In genomic region chr12:12747281-12747680, GRCh38 we compare ENCODE assay signal across 21 cellular contexts. TPM values are rescaled to one million over a fixed set of nuclear protein-coding genes. Genes with fewer than 3 reads are reported as not detected.
DNase-seq lines count a peak whose midpoint lies in the region; ATAC-seq and TF ChIP-seq lines count a peak whose summit lies in the region.
"Had no signal": no experiment of that assay in that cellular context is flagged by ENCODE, and none has a peak within 500 bp of the region (broad histone marks: within the 10 kb centered on the region; RNA-seq: fewer than 3 reads in every experiment).

No MANE protein-coding gene starts in this region.

- H3K36me3 ChIP-seq in cardiac muscle cell (no peaks in the 10 kb centered on the region), Panc1 (ENCODE audit: control insufficient read depth, insufficient read depth, low read length) (no peaks in the 10 kb centered on the region)

- TF ChIP-seq CTCF in cardiac muscle cell (IDR thresholded peaks at IDR 0.05; ENCODE audit: low read depth, low read length) = no peak
- TF ChIP-seq CTCF in Panc1 (IDR thresholded peaks at IDR 0.05) = no peak
- TF ChIP-seq CTCF in mesothelial cell of epicardium (IDR thresholded peaks at IDR 0.05; ENCODE audit: unreplicated experiment) = no peak

- intact Hi-C loops in Right ventricle myocardium superior (cut with DNase I) = no loop called here
- intact Hi-C loops in Panc1 (cut with micrococcal nuclease; ENCODE audit: unreplicated experiment) = no loop called here

- H3K36me3 Mint-ChIP-seq in mesothelial cell of epicardium = no peaks in the 10 kb centered on the region

- H3K27ac ChIP-seq in cardiac muscle cell (peak overlapping the region; percentile 25), Panc1 (ENCODE audit: low read length) (peak overlapping the region; percentile 48; the same call in 1 of the 2 replicates)
- H3K27ac ChIP-seq: A549, C4-2B had no signal

- CTCF ChIA-PET in Panc1 (lab: Charles Lee) = interaction anchor here (0.8 kb wide), 1 partner anchor 10 kb away, joined by 4 read pairs; no protein-coding TSS in a partner anchor

- no peaks in the 10 kb centered on the region for H3K9me3 ChIP-seq in cardiac muscle cell (ENCODE audit: low read depth)
- H3K9me3 ChIP-seq in Panc1 (ENCODE audit: control insufficient read depth, insufficient read depth, low read depth, low read length) = no peaks in the 10 kb centered on the region
- H3K9me3 ChIP-seq: A549, SK-N-SH had no signal

- POLR2A ChIA-PET in Panc1 (lab: Charles Lee) = no interaction called here

- ATAC-seq in Right ventricle myocardium superior (ENCODE audit: poor library complexity) = no peak
- no peak for ATAC-seq in Panc1
- ATAC-seq in HG02884 (IDR thresholded peaks at IDR 0.05; ENCODE audit: unreplicated experiment) = no peak
- ATAC-seq: A549, K562 had no signal

- H3K4me3 Mint-ChIP-seq in mesothelial cell of epicardium = no peak overlapping the region
- H3K4me3 Mint-ChIP-seq: CD8-positive, alpha-beta memory T cell had no signal

- in situ Hi-C loops in Panc1 (cut with HindIII; ENCODE audit: low pct_unique_long_range_greater_than_20kb, low sequenced_read_pairs) = no loop called here
- in situ Hi-C loops in ACHN (cut with HindIII; ENCODE audit: low pct_ligation_motif_present, low pct_unique_long_range_greater_than_20kb, low sequenced_read_pairs) = no loop called here

- H3K4me3 ChIP-seq in cardiac muscle cell (no peak overlapping the region), Panc1 (ENCODE audit: low read depth in 2 of 2, low read length in 2 of 2) (no peak overlapping the region)
- H3K4me3 ChIP-seq: A549, K562 had no signal

- H3K4me1 ChIP-seq in cardiac muscle cell (ENCODE audit: low read depth) = peaks cover 21% of the 10 kb centered on the region
- peaks cover 35% of the 10 kb centered on the region for H3K4me1 ChIP-seq in Panc1 (ENCODE audit: control insufficient read depth, insufficient read depth, low read length)

- BruUV-seq in Panc1 (replicated peaks; lab: Mats Ljungman, UMichigan) = no TSS peak

- no peaks in the 10 kb centered on the region for H3K9me3 Mint-ChIP-seq in mesothelial cell of epicardium
- H3K9me3 Mint-ChIP-seq: CD8-positive, alpha-beta memory T cell had no signal

- no peaks in the 10 kb centered on the region for H3K27me3 ChIP-seq in cardiac muscle cell
- no peaks in the 10 kb centered on the region for H3K27me3 ChIP-seq in Panc1 (ENCODE audit: control insufficient read depth, insufficient read depth, low read length)

- peaks cover 38% of the 10 kb centered on the region for H3K4me1 Mint-ChIP-seq in mesothelial cell of epicardium

- H3K27ac Mint-ChIP-seq in mesothelial cell of epicardium = peak overlapping the region; percentile 51

- peak; percentile 26 to 37 for DNase-seq in cardiac muscle cell (ENCODE audit: low read depth in 1 of 2, low spot score in 1 of 2)
- no peak for DNase-seq in Right ventricle myocardium superior
- DNase-seq in Panc1 (ENCODE audit: low read depth, low spot score) = no peak
- no peak for DNase-seq in mesothelial cell of epicardium (ENCODE audit: low spot score in 2 of 2, unreplicated experiment in 2 of 2)
- no peak for DNase-seq in ACHN
- no peak for DNase-seq in T1000 (lab: John Stamatoyannopoulos, UW)
- DNase-seq: Calu3; CD8-positive, alpha-beta memory T cell; Kasumi-1; NCI-H1092 treated with DMSO at 0.1 percent for 48 hours; NCI-H1436; NCI-H187; NCI-H2081 treated with DMSO at 0.1 percent for 48 hours; NCI-H524 treated with DMSO at 0.1 percent for 48 hours; NCI-H774; OCI-M1; SK-N-SH had no signal

- no peaks in the 10 kb centered on the region for H3K27me3 Mint-ChIP-seq in mesothelial cell of epicardium (ENCODE audit: low read depth)
- H3K27me3 Mint-ChIP-seq: CD8-positive, alpha-beta memory T cell had no signal

RNA-seq across cellular contexts. Expression of gene CDKN1B, which starts 30.1 kb away (rescaled TPM):
- total RNA-seq in cardiac muscle cell (63.9 and 90.4 TPM in 2 replicates), Right ventricle myocardium superior (37.5 TPM), Panc1 (2021; ENCODE audit: unreplicated experiment) (25.9 TPM), mesothelial cell of epicardium (23.6 to 28.3 TPM (median 25.0 TPM) in 3 replicates)
- polyA plus RNA-seq in cardiac muscle cell = 5.8 and 15.2 TPM in 2 replicates
- polyA plus RNA-seq in Panc1 (2012; ENCODE audit: insufficient read length) = 34.2 TPM

RNA-seq across cellular contexts. Expression of gene APOLD1, which starts 38.2 kb away (rescaled TPM):
- 2.6 and 14.2 TPM in 2 replicates for total RNA-seq in cardiac muscle cell
- 4.0 and 11.5 TPM in 2 replicates for polyA plus RNA-seq in cardiac muscle cell
- 18.8 TPM for total RNA-seq in Right ventricle myocardium superior
- total RNA-seq in Panc1 (2021; ENCODE audit: unreplicated experiment) = 4.1 TPM
- polyA plus RNA-seq in Panc1 (2012; ENCODE audit: insufficient read length) = 6.6 TPM
- 3.0 to 5.1 TPM (median 3.9 TPM) in 3 replicates for total RNA-seq in mesothelial cell of epicardium

RNA-seq across cellular contexts. Expression of gene GPR19, which starts 51.3 kb away (rescaled TPM):
- total RNA-seq in cardiac muscle cell (1.0 and 1.6 TPM in 2 replicates), Right ventricle myocardium superior (not detected), Panc1 (2021; ENCODE audit: unreplicated experiment) (0.82 TPM), mesothelial cell of epicardium (0.53 to 1.1 TPM (median 1.0 TPM) in 3 replicates)
- polyA plus RNA-seq in cardiac muscle cell = 1.6 and 3.4 TPM in 2 replicates
- polyA plus RNA-seq in Panc1 (2012; ENCODE audit: insufficient read length) = 0.61 TPM

Comparison
In these comparisons a context has a peak if more than half of its experiments do, and no peak if none do; other contexts are left out.
1. DNase-seq: peak in cardiac muscle cell (2 of 2); none in Right ventricle myocardium superior (single experiment), Panc1 (single experiment), mesothelial cell of epicardium (0 of 2), ACHN (single experiment) and T1000 (single experiment).